In genomic region chr16:58236231-58236690, GRCh38 we compare ENCODE assay signal across 8 cellular contexts. TPM values are rescaled to one million over a fixed set of nuclear protein-coding genes. Genes with fewer than 3 reads are reported as not detected.
DNase-seq lines count a peak whose midpoint lies in the region; ATAC-seq and TF ChIP-seq lines count a peak whose summit lies in the region.

No MANE protein-coding gene starts in this region.

- H3K9me3 ChIP-seq in thoracic aorta: no peaks in the 10 kb centered on the region

- no peaks in the 10 kb centered on the region for H3K27me3 ChIP-seq in thoracic aorta (replicated peaks; ENCODE audit: insufficient read depth)

- TF ChIP-seq POLR2A in Raji (IDR thresholded peaks at IDR 0.05; ENCODE audit: insufficient read depth, low read depth, low read length): peak; percentile 42

- H3K4me1 ChIP-seq in thoracic aorta (ENCODE audit: control insufficient read depth in 1 of 2, low read depth in 2 of 2): no peaks in the 10 kb centered on the region

- ATAC-seq in GM21529 (IDR thresholded peaks at IDR 0.05; ENCODE audit: unreplicated experiment) (peak; percentile 99), omental fat pad (ENCODE audit: low FRiP score) (peak; percentile 57), thoracic aorta (ENCODE audit: insufficient number of reproducible peaks, low FRiP score, low read depth) (no peak)

- peak overlapping the region; percentile 56 for H3K4me3 ChIP-seq in Jurkat, Clone E6-1 (ENCODE audit: low read length)
- peak overlapping the region; percentile 60 for H3K4me3 ChIP-seq in thoracic aorta

- no peak overlapping the region for H3K27ac ChIP-seq in thoracic aorta

- peak; percentile 31 for DNase-seq in DMS79 treated with DMSO at 0.1 percent for 48 hours (lab: John Stamatoyannopoulos, UW)
- DNase-seq in Jurkat, Clone E6-1 (ENCODE audit: low read depth, low spot score): peak; percentile 69
- DNase-seq in activated naive CD4-positive, alpha-beta T cell (lab: John Stamatoyannopoulos, UW): peak in 3 of 4 experiments; percentile 15 to 45 (median 25)
- DNase-seq in globus pallidus (ENCODE audit: low spot score): peak; percentile 68
- peak; percentile 57 for DNase-seq in omental fat pad (ENCODE audit: low spot score)
- DNase-seq in thoracic aorta (ENCODE audit: low spot score): peak; percentile 28

- H3K36me3 ChIP-seq in thoracic aorta: no peaks in the 10 kb centered on the region

- TF ChIP-seq CTCF in omental fat pad (IDR thresholded peaks at IDR 0.05): no peak
- TF ChIP-seq CTCF in thoracic aorta (IDR thresholded peaks at IDR 0.05): no peak

RNA-seq across cellular contexts. Expression of gene CSNK2A2, which starts 38.4 kb away (rescaled TPM):
- 53.7 TPM for polyA plus RNA-seq in Jurkat, Clone E6-1 (2012; ENCODE audit: insufficient read depth, insufficient read length)
- total RNA-seq in omental fat pad (10 to 100 TPM; 34.4 to 48.8 (median 37.8) TPM), thoracic aorta (10 to 100 TPM; 29.2 to 40.1 TPM)

RNA-seq across cellular contexts. Expression of gene PRSS54, which starts 58.6 kb away (rescaled TPM):
- polyA plus RNA-seq in Jurkat, Clone E6-1 (2012; ENCODE audit: insufficient read depth, insufficient read length): not detected
- total RNA-seq in omental fat pad (not detected), thoracic aorta (not detected)
